8 cellular contexts compared by ENCODE assay signal in the genomic region with DNA sequence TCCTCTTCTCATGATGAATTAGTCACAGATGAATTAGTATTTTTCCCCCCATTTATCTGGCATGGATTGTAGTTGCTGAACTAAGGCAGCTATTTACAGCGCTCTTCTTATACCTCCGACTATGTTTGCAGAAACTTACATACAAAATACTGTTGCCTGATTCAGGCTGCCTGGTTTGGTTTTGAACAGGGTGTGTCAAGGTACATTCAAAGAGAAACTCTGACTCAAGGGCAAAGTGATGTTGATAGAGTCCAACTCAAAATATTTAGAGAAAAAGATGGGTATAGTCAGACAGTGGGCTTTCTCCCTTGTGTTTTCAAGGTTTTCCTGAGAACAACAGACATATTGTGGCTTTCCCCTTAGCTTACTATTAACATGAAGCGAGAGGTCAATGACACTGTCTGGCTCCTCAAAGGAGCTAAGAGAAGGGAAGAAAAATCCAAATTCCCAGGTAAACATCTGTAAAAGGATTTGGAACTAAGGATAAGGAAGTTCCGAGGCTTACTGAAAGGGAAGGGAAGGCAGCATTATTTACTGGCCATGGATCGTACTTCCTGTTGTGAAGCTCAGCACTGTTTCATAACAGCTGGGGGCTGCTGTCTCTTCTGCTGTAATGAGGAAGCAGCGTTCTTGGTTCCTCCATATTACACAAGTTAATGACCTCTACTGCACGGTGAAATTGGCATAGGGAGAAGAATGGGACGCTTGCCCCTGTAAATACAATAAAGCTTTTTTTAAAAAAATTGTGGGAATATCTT. TPM values are rescaled to one million over a fixed set of nuclear protein-coding genes. Genes with fewer than 3 reads are reported as not detected.
A peak's percentile ranks its signal among the peaks of the same experiment; 100 is the strongest.
DNase-seq lines count a peak whose midpoint lies in the region; ATAC-seq, FAIRE-seq and TF ChIP-seq lines count a peak whose summit lies in the region.

No MANE protein-coding gene starts in this region.

- DNase-seq in GM12892 (ENCODE audit: insufficient read length) (no peak), Kasumi-1 (lab: John Stamatoyannopoulos, UW) (peak; percentile 67 to 73), UCSD-AML1 (lab: John Stamatoyannopoulos, UW; ENCODE audit: unreplicated experiment) (no peak), retina (no peak)
- DNase-seq in activated naive CD8-positive, alpha-beta T cell treated with anti-CD3 and anti-CD28 coated beads for 36 hours = no peak
- peak in 2 of 10 donors; percentile 26 to 34 for DNase-seq in naive thymus-derived CD8-positive, alpha-beta T cell
- no peak for DNase-seq in stimulated activated CD8-positive, alpha-beta memory T cell treated with anti-CD3 and anti-CD28 coated beads, Interleukin-4, amount 100 ng/mL, for 48 hours

- H3K4me3 Mint-ChIP-seq in activated naive CD8-positive, alpha-beta T cell treated with anti-CD3 and anti-CD28 coated beads for 36 hours = peak overlapping the region; percentile 34
- peak overlapping the region; percentile 1 to 71 (median 56) for H3K4me3 Mint-ChIP-seq in naive thymus-derived CD8-positive, alpha-beta T cell

- no peaks in the 10 kb centered on the region for H3K27me3 Mint-ChIP-seq in activated naive CD8-positive, alpha-beta T cell treated with anti-CD3 and anti-CD28 coated beads for 36 hours
- H3K27me3 Mint-ChIP-seq in naive thymus-derived CD8-positive, alpha-beta T cell = no peaks in the 10 kb centered on the region

- peak; percentile 93 for FAIRE-seq in GM12892 (lab: Jason Lieb, UNC)

- H3K36me3 Mint-ChIP-seq in activated naive CD8-positive, alpha-beta T cell treated with anti-CD3 and anti-CD28 coated beads for 36 hours = peaks cover 1% of the 10 kb centered on the region
- H3K36me3 Mint-ChIP-seq in naive thymus-derived CD8-positive, alpha-beta T cell = peaks cover 0 to 4% (median 0%) of the 10 kb centered on the region in 3 donors

- no peak for TF ChIP-seq POLR2A in GM12892 (IDR thresholded peaks at IDR 0.05; ENCODE audit: low read depth, low read length)

- ATAC-seq in GM21526 (IDR thresholded peaks at IDR 0.05; ENCODE audit: low FRiP score, unreplicated experiment) = peak; percentile 87
- peak; percentile 82 to 84 for ATAC-seq in naive thymus-derived CD8-positive, alpha-beta T cell

- POLR2A ChIA-PET in naive thymus-derived CD8-positive, alpha-beta T cell (lab: Charles Lee) = interaction anchor here (0.7 to 4.7 kb wide), 21 partner anchors 7 to 79 kb away, joined by 3 to 65 read pairs (median 6); a partner anchor contains a TSS

- H3K27ac Mint-ChIP-seq in activated naive CD8-positive, alpha-beta T cell treated with anti-CD3 and anti-CD28 coated beads for 36 hours = peak overlapping the region; percentile 73
- peak overlapping the region; percentile 35 to 99 (median 89) for H3K27ac Mint-ChIP-seq in naive thymus-derived CD8-positive, alpha-beta T cell

- no peaks in the 10 kb centered on the region for H3K9me3 Mint-ChIP-seq in activated naive CD8-positive, alpha-beta T cell treated with anti-CD3 and anti-CD28 coated beads for 36 hours
- no peaks in the 10 kb centered on the region for H3K9me3 Mint-ChIP-seq in naive thymus-derived CD8-positive, alpha-beta T cell

- peaks cover 46% of the 10 kb centered on the region for H3K4me1 Mint-ChIP-seq in activated naive CD8-positive, alpha-beta T cell treated with anti-CD3 and anti-CD28 coated beads for 36 hours
- peaks cover 10 to 70% (median 60%) of the 10 kb centered on the region in 4 donors for H3K4me1 Mint-ChIP-seq in naive thymus-derived CD8-positive, alpha-beta T cell

RNA-seq across cellular contexts. Expression of a gene that starts 30.9 kb away (rescaled TPM):
- polyA plus RNA-seq in GM12892 (2012; ENCODE audit: missing spikeins) = 0.17 TPM
- not detected for total RNA-seq in activated naive CD8-positive, alpha-beta T cell treated with anti-CD3 and anti-CD28 coated beads for 36 hours
- total RNA-seq in naive thymus-derived CD8-positive, alpha-beta T cell = not detected
- polyA plus RNA-seq in naive thymus-derived CD8-positive, alpha-beta T cell = not detected

RNA-seq across cellular contexts. Expression of a gene that starts 38.6 kb away (rescaled TPM):
- polyA plus RNA-seq in GM12892 (2012; ENCODE audit: missing spikeins) = 23,212 TPM
- total RNA-seq in activated naive CD8-positive, alpha-beta T cell treated with anti-CD3 and anti-CD28 coated beads for 36 hours = 1,000 to 10,000 TPM; 3,478 to 3,646 TPM
- 1,000 to 10,000 TPM; 4,350 to 4,478 TPM for total RNA-seq in naive thymus-derived CD8-positive, alpha-beta T cell
- over 10,000 TPM; 23,903 to 30,039 (median 28,786) TPM for polyA plus RNA-seq in naive thymus-derived CD8-positive, alpha-beta T cell

Comparison
In these comparisons a context has a peak if more than half of its experiments do, and no peak if none do; other contexts are left out.
1. DNase-seq: peak in Kasumi-1 (2 of 2); none in GM12892 (single experiment), activated naive CD8-positive, alpha-beta T cell treated with anti-CD3 and anti-CD28 coated beads for 36 hours (single experiment), UCSD-AML1 (single experiment), stimulated activated CD8-positive, alpha-beta memory T cell treated with anti-CD3 and anti-CD28 coated beads, Interleukin-4, amount 100 ng/mL, for 48 hours (single experiment) and retina (single experiment).